ENCODE assay signal across 8 cellular contexts in genomic region chr15:90035095-90035834, GRCh38. TPM values are rescaled to one million over a fixed set of nuclear protein-coding genes. Genes with fewer than 3 reads are reported as not detected.
DNase-seq lines count a peak whose midpoint lies in the region; ATAC-seq and TF ChIP-seq lines count a peak whose summit lies in the region.

No MANE protein-coding gene starts in this region.

- peaks cover 97% of the 10 kb centered on the region for H3K4me1 Mint-ChIP-seq in CD14-positive monocyte

- no peaks in the 10 kb centered on the region for H3K9me3 ChIP-seq in thymus (ENCODE audit: control insufficient read depth)

- intact Hi-C loops in CD14-positive monocyte (cut with micrococcal nuclease), result loop anchor here (2.0 to 10.0 kb wide), 4 partner anchors 24 to 60 kb away; partner anchors contain the start of gene ZNF710 (in 1 of the 2)

- H3K4me3 Mint-ChIP-seq in CD14-positive monocyte, result peak overlapping the region; percentile 66 to 79

- H3K27ac Mint-ChIP-seq in CD14-positive monocyte, result peak overlapping the region; percentile 93 to 99 (median 98)

- DNase-seq in CD14-positive monocyte (ENCODE audit: low spot score) (peak; percentile 88), M059J (ENCODE audit: low read depth) (peak; percentile 59), astrocyte of the cerebellum (ENCODE audit: low read depth) (peak; percentile 15), kidney tubule cell (ENCODE audit: low spot score) (peak; percentile 82), NCI-H128 (lab: John Stamatoyannopoulos, UW; ENCODE audit: unreplicated experiment) (no peak)
- no peak for DNase-seq in stimulated activated naive CD4-positive, alpha-beta T cell (lab: John Stamatoyannopoulos, UW)

- no peaks in the 10 kb centered on the region for H3K36me3 ChIP-seq in thymus (ENCODE audit: control insufficient read depth, insufficient read depth)

- no peak for ATAC-seq in GM18861 (IDR thresholded peaks at IDR 0.05; ENCODE audit: unreplicated experiment)

- peaks cover 0 to 2% (median 2%) of the 10 kb centered on the region in 3 donors for H3K27me3 Mint-ChIP-seq in CD14-positive monocyte (ENCODE audit: low read depth in 3 of 3)

- peak overlapping the region; percentile 46 for H3K27ac ChIP-seq in thymus (ENCODE audit: low read depth)

- in situ Hi-C loops in astrocyte of the cerebellum (cut with HindIII; ENCODE audit: low sequenced_read_pairs), result no loop called here

- H3K4me1 ChIP-seq in thymus (ENCODE audit: control insufficient read depth, insufficient read depth, low read length), result peaks cover 18% of the 10 kb centered on the region

- H3K36me3 Mint-ChIP-seq in CD14-positive monocyte, result peaks cover 18 to 31% of the 10 kb centered on the region in 2 donors

- 96% methylated on average over 19 of the region's 19 CpGs for WGBS in thymus

- H3K9me3 Mint-ChIP-seq in CD14-positive monocyte, result no peaks in the 10 kb centered on the region

- TF ChIP-seq CTCF in CD14-positive monocyte (IDR thresholded peaks at IDR 0.05) (no peak), astrocyte of the cerebellum (IDR thresholded peaks at IDR 0.05; ENCODE audit: low read depth, low read length, missing control alignments) (no peak)

- H3K4me3 ChIP-seq in astrocyte of the cerebellum (ENCODE audit: low read depth, low read length) (no peak overlapping the region), thymus (ENCODE audit: low read length) (no peak overlapping the region)

- H3K27me3 ChIP-seq in thymus (ENCODE audit: control insufficient read depth, insufficient read depth), result no peaks in the 10 kb centered on the region

RNA-seq across cellular contexts. Expression of gene ZNF710, which starts 34.1 kb away (rescaled TPM):
- polyA plus RNA-seq in CD14-positive monocyte (1 to 10 TPM; 3.4 to 4.8 TPM), thymus (21.9 TPM)
- total RNA-seq in M059J (2014; rRNA removed; shearing (Covaris generic)), result 3.9 and 11.0 TPM in 2 replicates

Comparison
In these comparisons a context has a peak if more than half of its experiments do, and no peak if none do; other contexts are left out.
1. DNase-seq: peak in CD14-positive monocyte (single experiment), M059J (single experiment), astrocyte of the cerebellum (single experiment) and kidney tubule cell (single experiment); none in stimulated activated naive CD4-positive, alpha-beta T cell (0 of 6) and NCI-H128 (single experiment).